ENCODE assay signal across 15 cellular contexts in the genomic region with DNA sequence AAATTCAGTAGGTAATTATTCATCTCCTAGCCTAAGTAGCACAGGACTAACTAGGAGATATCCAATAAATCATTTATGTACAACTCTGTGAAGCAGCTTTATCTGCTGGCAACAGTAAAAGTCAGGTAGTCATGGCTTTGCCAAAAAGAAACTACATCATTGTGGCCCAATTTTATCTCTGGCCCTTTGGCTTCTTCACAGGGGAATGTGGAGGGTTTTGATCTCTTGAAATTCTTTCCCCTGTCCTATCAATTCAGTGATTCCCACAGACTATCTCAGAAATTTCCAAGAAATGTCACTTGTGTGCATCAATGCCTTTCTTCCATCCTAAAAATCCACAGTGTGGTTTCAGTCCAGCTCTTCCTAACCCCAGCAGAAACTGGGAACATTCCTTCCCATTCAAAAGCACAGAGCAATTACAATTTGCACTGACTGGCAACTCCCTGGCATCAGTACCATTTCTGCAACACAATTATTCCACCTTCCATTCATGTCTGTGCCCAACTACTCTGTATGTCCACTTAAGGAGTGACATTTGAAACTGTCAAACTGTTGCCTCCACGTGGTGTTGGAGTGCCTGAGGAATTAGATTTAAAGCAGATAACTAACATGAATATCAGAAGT. TPM values are rescaled to one million over a fixed set of nuclear protein-coding genes. Genes with fewer than 3 reads are reported as not detected.
DNase-seq lines count a peak whose midpoint lies in the region; ATAC-seq, FAIRE-seq and TF ChIP-seq lines count a peak whose summit lies in the region.
"Had no signal": no experiment of that assay in that cellular context is flagged by ENCODE, and none has a peak within 500 bp of the region (broad histone marks: within the 10 kb centered on the region; RNA-seq: fewer than 3 reads in every experiment).

No MANE protein-coding gene starts in this region.

- H4K20me1 ChIP-seq in IMR-90 (ENCODE audit: insufficient read depth, low read length) = peaks cover 6% of the 10 kb centered on the region; the same call in 1 of the 2 replicates
- peaks cover 39% of the 10 kb centered on the region for H4K20me1 ChIP-seq in astrocyte (ENCODE audit: insufficient read depth, low read length)

- no peak overlapping the region for H4K8ac ChIP-seq in IMR-90 (ENCODE audit: low read depth in 2 of 2, low read length in 2 of 2)

- no peak overlapping the region for H2BK5ac ChIP-seq in IMR-90 (ENCODE audit: low read depth, low read length, poor library complexity, severe bottlenecking)

- H3K27me3 Mint-ChIP-seq in astrocyte (ENCODE audit: low read depth, unreplicated experiment) = no peaks in the 10 kb centered on the region
- peaks cover 55% of the 10 kb centered on the region for H3K27me3 Mint-ChIP-seq in stimulated activated memory B cell treated with anti-CD40 and anti-IgM and Interleukin-4, amounts not matched to agents 10 μg/mL and 1 μg/mL and 100 μg/mL, for 72 hours

- peak overlapping the region; percentile 5; the same call in 1 of the 2 replicates for H3K18ac ChIP-seq in IMR-90 (ENCODE audit: low read depth, low read length)

- no CpG with 5 or more reads among the region's 1 CpG for WGBS in IMR-90 (ENCODE audit: extremely low coverage in 2 of 2, insufficient read length in 1 of 2), 2 experiments
- 12 to 34% (median 17%) methylated on average over 1 of the region's 1 CpG for WGBS in stomach, 5 donors
- WGBS in tibial nerve, 2 donors = 19 to 38% methylated on average over 1 of the region's 1 CpG

- BruUV-seq in IMR-90 (replicated peaks; lab: Mats Ljungman, UMichigan) = no TSS peak

- H3K9me3 ChIP-seq in IMR-90 (ENCODE audit: control insufficient read depth, insufficient read depth, low read length) (no peaks in the 10 kb centered on the region), astrocyte (ENCODE audit: insufficient read depth, low read depth, low read length) (no peaks in the 10 kb centered on the region), iPS-20b (ENCODE audit: insufficient read depth, low read depth, low read length) (no peaks in the 10 kb centered on the region), stomach (no peaks in the 10 kb centered on the region), tibial nerve (no peaks in the 10 kb centered on the region)
- H3K9me3 ChIP-seq: colonic mucosa had no signal

- H3K9ac ChIP-seq in IMR-90 (ENCODE audit: low read depth, low read length) = no peak overlapping the region
- H3K9ac ChIP-seq in astrocyte (ENCODE audit: low read length) = no peak overlapping the region
- no peak overlapping the region for H3K9ac ChIP-seq in iPS-20b (ENCODE audit: low read depth, low read length)
- H3K9ac ChIP-seq: parathyroid adenoma had no signal

- no peak overlapping the region for H3K27ac Mint-ChIP-seq in astrocyte (ENCODE audit: unreplicated experiment)
- no peak overlapping the region for H3K27ac Mint-ChIP-seq in stimulated activated memory B cell treated with anti-CD40 and anti-IgM and Interleukin-4, amounts not matched to agents 10 μg/mL and 1 μg/mL and 100 μg/mL, for 72 hours
- H3K27ac Mint-ChIP-seq: activated B cell treated with CpG ODN at 0.5 μM for 24 hours; activated naive CD8-positive, alpha-beta T cell treated with anti-CD3 and anti-CD28 coated beads for 36 hours had no signal

- H3K36me3 ChIP-seq in IMR-90 (ENCODE audit: control insufficient read depth, insufficient read depth, low read length) (no peaks in the 10 kb centered on the region), astrocyte (ENCODE audit: insufficient read depth, low read length) (no peaks in the 10 kb centered on the region), iPS-20b (ENCODE audit: insufficient read depth, low read depth, low read length) (no peaks in the 10 kb centered on the region), stomach (no peaks in the 10 kb centered on the region), tibial nerve (no peaks in the 10 kb centered on the region)
- H3K36me3 ChIP-seq: colonic mucosa had no signal

- peaks cover 9 to 57% of the 10 kb centered on the region in 2 experiments for H3K79me1 ChIP-seq in IMR-90 (ENCODE audit: low read depth in 1 of 2, low read length in 2 of 2)

- peak overlapping the region; percentile 69; the same call in 1 of the 2 replicates for H2BK20ac ChIP-seq in IMR-90 (ENCODE audit: low read depth, low read length)

- TF ChIP-seq CTCF in IMR-90 (conservative IDR thresholded peaks at IDR 0.05; ENCODE audit: low read depth, low read length) (no peak), astrocyte (IDR thresholded peaks at IDR 0.05; ENCODE audit: insufficient read depth, low read depth, low read length) (no peak), stomach (IDR thresholded peaks at IDR 0.05) (no peak), tibial nerve (IDR thresholded peaks at IDR 0.05) (no peak)

- H3K9me3 Mint-ChIP-seq in astrocyte (ENCODE audit: unreplicated experiment) = no peaks in the 10 kb centered on the region
- no peaks in the 10 kb centered on the region for H3K9me3 Mint-ChIP-seq in stimulated activated memory B cell treated with anti-CD40 and anti-IgM and Interleukin-4, amounts not matched to agents 10 μg/mL and 1 μg/mL and 100 μg/mL, for 72 hours
- H3K9me3 Mint-ChIP-seq: activated B cell treated with CpG ODN at 0.5 μM for 24 hours; activated naive CD8-positive, alpha-beta T cell treated with anti-CD3 and anti-CD28 coated beads for 36 hours had no signal

- peak overlapping the region; percentile 66 for H2BK120ac ChIP-seq in IMR-90 (ENCODE audit: low read depth, low read length)

- H3K14ac ChIP-seq in IMR-90 (replicated peaks; ENCODE audit: low read depth, low read length) = peak overlapping the region; percentile 57

- no peak overlapping the region for H2AFZ ChIP-seq in IMR-90 (replicated peaks; ENCODE audit: low read length, poor library complexity)
- no peak overlapping the region for H2AFZ ChIP-seq in astrocyte (ENCODE audit: low read depth, low read length)
- H2AFZ ChIP-seq: parathyroid adenoma had no signal

- no peaks in the 10 kb centered on the region for H3K36me3 Mint-ChIP-seq in astrocyte (ENCODE audit: low read depth, unreplicated experiment)
- no peaks in the 10 kb centered on the region for H3K36me3 Mint-ChIP-seq in stimulated activated memory B cell treated with anti-CD40 and anti-IgM and Interleukin-4, amounts not matched to agents 10 μg/mL and 1 μg/mL and 100 μg/mL, for 72 hours
- H3K36me3 Mint-ChIP-seq: activated naive CD8-positive, alpha-beta T cell treated with anti-CD3 and anti-CD28 coated beads for 36 hours had no signal

- POLR2A ChIA-PET in IMR-90 (lab: Charles Lee; ENCODE audit: unreplicated experiment) = no interaction called here

- no peak overlapping the region for H3K56ac ChIP-seq in IMR-90 (ENCODE audit: extremely low read depth, insufficient read depth, low read length)

- no peak overlapping the region for H3K4me3 ChIP-seq in IMR-90 (ENCODE audit: insufficient read depth, low read depth, low read length)
- no peak overlapping the region for H3K4me3 ChIP-seq in astrocyte (ENCODE audit: insufficient read depth, low read depth, low read length)
- H3K4me3 ChIP-seq in iPS-20b (ENCODE audit: low read length) = peak overlapping the region; percentile 14; the same call in 1 of the 2 replicates
- no peak overlapping the region for H3K4me3 ChIP-seq in stomach
- no peak overlapping the region for H3K4me3 ChIP-seq in tibial nerve
- H3K4me3 ChIP-seq: colonic mucosa had no signal

- H4K5ac ChIP-seq in IMR-90 (ENCODE audit: low read depth, low read length) = peak overlapping the region; percentile 13; the same call in 1 of the 2 replicates

- H3K4me1 ChIP-seq in IMR-90 (ENCODE audit: control insufficient read depth, insufficient read depth, low read length) = peaks cover 10% of the 10 kb centered on the region
- peaks cover 13% of the 10 kb centered on the region for H3K4me1 ChIP-seq in astrocyte (ENCODE audit: insufficient read depth, low read length)
- H3K4me1 ChIP-seq in iPS-20b (ENCODE audit: insufficient read depth, low read length) = peaks cover 25% of the 10 kb centered on the region
- peaks cover 11 to 47% (median 24%) of the 10 kb centered on the region in 4 donors for H3K4me1 ChIP-seq in stomach
- peaks cover 0 to 26% (median 1%) of the 10 kb centered on the region in 4 donors for H3K4me1 ChIP-seq in tibial nerve
- H3K4me1 ChIP-seq: colonic mucosa had no signal

- peak overlapping the region; percentile 63 for H3K4ac ChIP-seq in IMR-90 (ENCODE audit: low read depth, low read length)

- H3K27me3 ChIP-seq in IMR-90 (ENCODE audit: control insufficient read depth, insufficient read depth, low read length) (no peaks in the 10 kb centered on the region), astrocyte (ENCODE audit: insufficient read depth, low read length) (no peaks in the 10 kb centered on the region), iPS-20b (ENCODE audit: insufficient read depth, low read length) (peaks cover 15% of the 10 kb centered on the region), stomach (no peaks in the 10 kb centered on the region), tibial nerve (no peaks in the 10 kb centered on the region)
- H3K27me3 ChIP-seq: colonic mucosa had no signal

- no peak for TF ChIP-seq RAD21 in IMR-90 (IDR thresholded peaks at IDR 0.05; ENCODE audit: low read length)

- H4K91ac ChIP-seq in IMR-90 (ENCODE audit: insufficient read depth, low read depth, low read length) = peak overlapping the region; percentile 12

- peaks cover 34% of the 10 kb centered on the region for H3K4me1 Mint-ChIP-seq in astrocyte (ENCODE audit: low read depth, unreplicated experiment)
- H3K4me1 Mint-ChIP-seq in stimulated activated memory B cell treated with anti-CD40 and anti-IgM and Interleukin-4, amounts not matched to agents 10 μg/mL and 1 μg/mL and 100 μg/mL, for 72 hours = peaks cover under 1% of the 10 kb centered on the region
- H3K4me1 Mint-ChIP-seq: activated naive CD8-positive, alpha-beta T cell treated with anti-CD3 and anti-CD28 coated beads for 36 hours had no signal

- peak overlapping the region; percentile 62; the same call in 1 of the 2 replicates for H3K23ac ChIP-seq in IMR-90 (ENCODE audit: low read depth, low read length)

- no peak for DNase-seq in IMR-90
- DNase-seq in astrocyte (ENCODE audit: low read depth) = peak; percentile 49
- DNase-seq in stomach = no peak
- DNase-seq in tibial nerve (ENCODE audit: low spot score in 2 of 2) = no peak
- DNase-seq in NK-92 treated with Interleukin-12 subunit alpha and Interleukin-12 subunit beta, amount 100 ng/mL, for 24 hours (lab: John Stamatoyannopoulos, UW) = no peak
- DNase-seq: activated B cell treated with CpG ODN at 0.5 μM for 24 hours; activated CD8-positive, alpha-beta memory T cell treated with anti-CD3 and anti-CD28 coated beads, Interleukin-2, amount 50 U/mL, for 4 hours; activated naive CD8-positive, alpha-beta T cell treated with anti-CD3 and anti-CD28 coated beads for 36 hours; colonic mucosa; NCI-H2107; stimulated activated CD4-positive, alpha-beta T cell treated with anti-CD3 and anti-CD28 coated beads, Interleukin-2, amount 100 ng/mL, for 24 hours had no signal

- no peak overlapping the region for H3K4me3 Mint-ChIP-seq in astrocyte (ENCODE audit: unreplicated experiment)
- H3K4me3 Mint-ChIP-seq in stimulated activated memory B cell treated with anti-CD40 and anti-IgM and Interleukin-4, amounts not matched to agents 10 μg/mL and 1 μg/mL and 100 μg/mL, for 72 hours = no peak overlapping the region
- H3K4me3 Mint-ChIP-seq: activated B cell treated with CpG ODN at 0.5 μM for 24 hours; activated naive CD8-positive, alpha-beta T cell treated with anti-CD3 and anti-CD28 coated beads for 36 hours had no signal

- in situ Hi-C loops in IMR-90 (cut with MboI; ENCODE audit: low sequenced_read_pairs) = no loop called here

- H2BK15ac ChIP-seq in IMR-90 (ENCODE audit: low read depth, low read length) = peak overlapping the region; percentile 85; the same call in 1 of the 3 replicates

- H3K9me1 ChIP-seq in IMR-90 (ENCODE audit: insufficient read depth, low read length) = peaks cover 5% of the 10 kb centered on the region

- no peak for TF ChIP-seq EP300 in stomach (IDR thresholded peaks at IDR 0.05)
- TF ChIP-seq EP300 in tibial nerve (IDR thresholded peaks at IDR 0.05) = no peak

- peaks cover 31% of the 10 kb centered on the region for H3K79me2 ChIP-seq in astrocyte (ENCODE audit: insufficient read depth, low read length)
- H3K79me2 ChIP-seq: parathyroid adenoma had no signal

- intact Hi-C loops in IMR-90 (cut with micrococcal nuclease) (loop anchor here (2.0 to 5.0 kb wide), 3 partner anchors 46 to 196 kb away; a partner anchor contains a TSS), stomach (cut with DNase I; ENCODE audit: low total_unique reads) (no loop called here)

- H2AK5ac ChIP-seq in IMR-90 (ENCODE audit: low read depth, low read length) = peak overlapping the region; percentile 79; the same call in 1 of the 2 replicates

- dilution Hi-C loops in IMR-90 (cut with HindIII; ENCODE audit: low sequenced_read_pairs, unreplicated experiment) = no loop called here

- CTCF ChIA-PET in IMR-90 (lab: Yijun Ruan, JAX) = no interaction called here

- no peak overlapping the region for H3K27ac ChIP-seq in IMR-90 (ENCODE audit: insufficient read depth, low read length)
- no peak overlapping the region for H3K27ac ChIP-seq in astrocyte (ENCODE audit: low read depth, low read length)
- H3K27ac ChIP-seq in iPS-20b (ENCODE audit: low read length) = no peak overlapping the region
- H3K27ac ChIP-seq in stomach = peak overlapping the region in 4 of 5 donors; percentile 42 to 75 (median 68)
- peak overlapping the region in 1 of 4 donors; percentile 74 for H3K27ac ChIP-seq in tibial nerve
- H3K27ac ChIP-seq: colonic mucosa, parathyroid adenoma had no signal

- no peak for ATAC-seq in IMR-90 (ENCODE audit: low read depth)
- no peak for ATAC-seq in stimulated activated memory B cell treated with anti-CD40 and anti-IgM and Interleukin-4, amounts not matched to agents 10 μg/mL and 1 μg/mL and 100 μg/mL, for 72 hours
- ATAC-seq in GM21423 (IDR thresholded peaks at IDR 0.05; ENCODE audit: unreplicated experiment) = no peak

- no peak for FAIRE-seq in astrocyte (lab: Jason Lieb, UNC)

- no peak overlapping the region for H2AK9ac ChIP-seq in IMR-90 (replicated peaks; ENCODE audit: low read depth, low read length, poor library complexity)

- TF ChIP-seq POLR2A in IMR-90 (IDR thresholded peaks at IDR 0.05; ENCODE audit: low read depth, low read length) = no peak
- no peak for TF ChIP-seq POLR2A in stomach (IDR thresholded peaks at IDR 0.05)
- no peak for TF ChIP-seq POLR2A in tibial nerve (IDR thresholded peaks at IDR 0.05)

- H3K4me2 ChIP-seq in IMR-90 (ENCODE audit: low read depth, low read length) = no peak overlapping the region
- peak overlapping the region; percentile 79 for H3K4me2 ChIP-seq in astrocyte (ENCODE audit: low read length)

RNA-seq across cellular contexts. Expression of a gene that starts 6.6 kb away (rescaled TPM):
- 24.7 and 26.3 TPM in 2 replicates for total RNA-seq in IMR-90 (2012; rRNA removed)
- 8.6 and 9.7 TPM in 2 replicates for polyA plus RNA-seq in IMR-90 (2012; rRNA removed)
- polyA plus RNA-seq in IMR-90 (2012; cell fraction: cytosol; rRNA removed) = 3.8 and 5.8 TPM in 2 replicates
- polyA plus RNA-seq in IMR-90 (2012; cell fraction: nucleus; rRNA removed; ENCODE audit: low replicate concordance) = 5.9 and 22.5 TPM in 2 replicates
- 21.0 and 22.5 TPM in 2 replicates for total RNA-seq in astrocyte
- 10 to 100 TPM in 4 of 5 donors, 1 to 10 TPM in 1; 9.3 to 31.9 (median 17.4) TPM for total RNA-seq in stomach
- polyA plus RNA-seq in stomach = 10 to 100 TPM in 2 of 3 donors, 1 to 10 TPM in 1; 4.1 to 17.0 (median 11.1) TPM
- 10 to 100 TPM; 25.9 to 34.1 (median 27.6) TPM for total RNA-seq in tibial nerve

RNA-seq across cellular contexts. Expression of a gene that starts 42.0 kb away (rescaled TPM):
- total RNA-seq in IMR-90 (2012; rRNA removed) (9.0 and 10.0 TPM in 2 replicates), astrocyte (12.2 and 12.6 TPM in 2 replicates), stomach (10 to 100 TPM in 3 of 5 donors, 1 to 10 TPM in 2; 6.8 to 35.0 (median 11.6) TPM), tibial nerve (10 to 100 TPM; 14.9 to 52.7 (median 20.6) TPM)
- polyA plus RNA-seq in IMR-90 (2012; rRNA removed) (2.7 and 2.9 TPM in 2 replicates), stomach (1 to 10 TPM; 5.6 to 6.6 (median 6.1) TPM)
- 0.87 and 1.8 TPM in 2 replicates for polyA plus RNA-seq in IMR-90 (2012; cell fraction: cytosol; rRNA removed)
- polyA plus RNA-seq in IMR-90 (2012; cell fraction: nucleus; rRNA removed; ENCODE audit: low replicate concordance) = 0.75 and 1.3 TPM in 2 replicates

Comparison
In these comparisons a context has a peak if more than half of its experiments do, and no peak if none do; other contexts are left out.
1. H3K27ac ChIP-seq: peak in stomach (4 of 5); none in IMR-90 (single experiment), astrocyte (single experiment) and iPS-20b (single experiment).